Comparison of ENCODE assay signal across 9 cellular contexts in genomic region chr11:107856981-107857517, GRCh38. TPM values are rescaled to one million over a fixed set of nuclear protein-coding genes. Genes with fewer than 3 reads are reported as not detected.
DNase-seq lines count a peak whose midpoint lies in the region; ATAC-seq and TF ChIP-seq lines count a peak whose summit lies in the region.
"Had no signal": no experiment of that assay in that cellular context is flagged by ENCODE, and none has a peak within 500 bp of the region (broad histone marks: within the 10 kb centered on the region; RNA-seq: fewer than 3 reads in every experiment).

No MANE protein-coding gene starts in this region.

- no peak overlapping the region for H3K18ac ChIP-seq in trophoblast cell (ENCODE audit: low read length)

- H4K20me1 ChIP-seq in MM.1S (ENCODE audit: insufficient read depth, low read length), result no peaks in the 10 kb centered on the region

- no peak overlapping the region for H2AK5ac ChIP-seq in trophoblast cell (ENCODE audit: low read length)

- H3K79me2 ChIP-seq in MM.1S (ENCODE audit: low read length), result peaks cover 64% of the 10 kb centered on the region
- H3K79me2 ChIP-seq in trophoblast cell (ENCODE audit: control insufficient read depth, insufficient read depth, low read length, poor library complexity), result peaks cover 19% of the 10 kb centered on the region
- H3K79me2 ChIP-seq: parathyroid adenoma had no signal

- H3K27ac ChIP-seq in MM.1S (ENCODE audit: low read length) (no peak overlapping the region), colonic mucosa (peak overlapping the region; percentile 89), trophoblast cell (ENCODE audit: low read depth, low read length) (peak overlapping the region; percentile 35), upper lobe of right lung (no peak overlapping the region)

- H3K9me2 ChIP-seq in MM.1S (replicated peaks; ENCODE audit: insufficient read depth, low read length), result no peaks in the 10 kb centered on the region

- peak overlapping the region; percentile 47 for H4K8ac ChIP-seq in trophoblast cell (ENCODE audit: low read depth, low read length)

- no peak overlapping the region for H2AFZ ChIP-seq in MM.1S (ENCODE audit: low read length)
- no peak overlapping the region for H2AFZ ChIP-seq in trophoblast cell (ENCODE audit: insufficient read depth, low read length, poor library complexity)

- TF ChIP-seq CTCF in GM06990 (IDR thresholded peaks at IDR 0.05; ENCODE audit: insufficient read depth, low read length, poor library complexity, severe bottlenecking), result no peak
- no peak for TF ChIP-seq CTCF in MM.1S (IDR thresholded peaks at IDR 0.05; ENCODE audit: low read length)
- TF ChIP-seq CTCF in colonic mucosa (IDR thresholded peaks at IDR 0.05), result no peak
- TF ChIP-seq CTCF in upper lobe of right lung (IDR thresholded peaks at IDR 0.05), result no peak

- H3K14ac ChIP-seq in trophoblast cell (ENCODE audit: low read length), result peak overlapping the region; percentile 38

- H3K9ac ChIP-seq in MM.1S (ENCODE audit: low read length) (no peak overlapping the region; the same call in 1 of the 2 replicates), colonic mucosa (ENCODE audit: low read depth in 2 of 2, low read length in 2 of 2) (peak overlapping the region; percentile 27 to 95), trophoblast cell (ENCODE audit: low read length) (no peak overlapping the region)
- H3K9ac ChIP-seq: parathyroid adenoma had no signal

- no CpG with 5 or more reads among the region's 7 CpGs for WGBS in trophoblast cell (ENCODE audit: extremely low coverage, insufficient coverage, insufficient read length)

- H3K36me3 ChIP-seq in GM06990 (ENCODE audit: control insufficient read depth, insufficient read depth, low read length), result no peaks in the 10 kb centered on the region
- H3K36me3 ChIP-seq in MM.1S (replicated peaks; ENCODE audit: insufficient read depth, low read length), result no peaks in the 10 kb centered on the region
- no peaks in the 10 kb centered on the region for H3K36me3 ChIP-seq in colonic mucosa
- no peaks in the 10 kb centered on the region for H3K36me3 ChIP-seq in trophoblast cell (ENCODE audit: control insufficient read depth in 1 of 2, insufficient read depth in 2 of 2, low read length in 2 of 2)
- H3K36me3 ChIP-seq in upper lobe of right lung, result no peaks in the 10 kb centered on the region

- intact Hi-C loops in colonic mucosa (cut with DNase I), result loop anchor here (10.0 kb wide), 1 partner anchor 52 kb away; no protein-coding TSS in a partner anchor
- intact Hi-C loops in upper lobe of right lung (cut with DNase I), result no loop called here

- H3K27me3 ChIP-seq in GM06990 (replicated peaks; ENCODE audit: control insufficient read depth, insufficient read depth, low read length), result no peaks in the 10 kb centered on the region
- no peaks in the 10 kb centered on the region for H3K27me3 ChIP-seq in MM.1S (replicated peaks; ENCODE audit: insufficient read depth, low read length)
- H3K27me3 ChIP-seq in colonic mucosa, result no peaks in the 10 kb centered on the region
- no peaks in the 10 kb centered on the region for H3K27me3 ChIP-seq in trophoblast cell (ENCODE audit: insufficient read depth, low read length)
- H3K27me3 ChIP-seq in upper lobe of right lung, result no peaks in the 10 kb centered on the region

- peaks cover 18% of the 10 kb centered on the region for H3F3A ChIP-seq in MM.1S (ENCODE audit: insufficient read depth, low read length)

- H3K79me1 ChIP-seq in trophoblast cell (ENCODE audit: low read length), result peaks cover 13% of the 10 kb centered on the region

- H3K4me3 ChIP-seq in GM06990 (replicated peaks; ENCODE audit: low read depth, low read length) (peak overlapping the region; percentile 97), MM.1S (ENCODE audit: low read length) (peak overlapping the region; percentile 95), colonic mucosa (peak overlapping the region; percentile 87), trophoblast cell (ENCODE audit: low read depth, low read length) (peak overlapping the region; percentile 13), upper lobe of right lung (no peak overlapping the region)

- H3K23ac ChIP-seq in trophoblast cell (ENCODE audit: low read length), result no peak overlapping the region

- peak overlapping the region; percentile 94 for H3K4me2 ChIP-seq in MM.1S (ENCODE audit: low read depth, low read length)
- H3K4me2 ChIP-seq in trophoblast cell (ENCODE audit: low read length), result peak overlapping the region; percentile 73

- peaks cover 9% of the 10 kb centered on the region; the same call in 1 of the 2 replicates for H3K4me1 ChIP-seq in MM.1S (ENCODE audit: low read length)
- H3K4me1 ChIP-seq in colonic mucosa, result no peaks in the 10 kb centered on the region
- H3K4me1 ChIP-seq in trophoblast cell (ENCODE audit: control insufficient read depth in 1 of 2, insufficient read depth in 2 of 2, low read length in 2 of 2), result peaks cover 2% of the 10 kb centered on the region in 2 experiments
- peaks cover 4% of the 10 kb centered on the region for H3K4me1 ChIP-seq in upper lobe of right lung
- H3K4me1 ChIP-seq: parathyroid adenoma had no signal

- no peak overlapping the region for H2BK12ac ChIP-seq in trophoblast cell (ENCODE audit: low read length)

- no peaks in the 10 kb centered on the region for H3K9me3 ChIP-seq in MM.1S (replicated peaks; ENCODE audit: insufficient read depth, low read length)
- no peaks in the 10 kb centered on the region for H3K9me3 ChIP-seq in colonic mucosa
- no peaks in the 10 kb centered on the region for H3K9me3 ChIP-seq in trophoblast cell (ENCODE audit: insufficient read depth, low read depth, low read length)
- H3K9me3 ChIP-seq in upper lobe of right lung, result no peaks in the 10 kb centered on the region

- ATAC-seq in GM21515 (IDR thresholded peaks at IDR 0.05; ENCODE audit: unreplicated experiment), result no peak
- ATAC-seq in upper lobe of right lung, result no peak

- H4K12ac ChIP-seq in trophoblast cell (ENCODE audit: low read depth, low read length), result no peak overlapping the region

- DNase-seq in GM06990 (ENCODE audit: extremely low read depth, insufficient read length), result no peak
- no peak for DNase-seq in MM.1S
- peak; percentile 74 for DNase-seq in colonic mucosa
- DNase-seq in trophoblast cell, result peak in 1 of 2 donors; percentile 37
- no peak for DNase-seq in epidermal melanocyte (ENCODE audit: insufficient read length, low spot score)
- no peak for DNase-seq in NCI-H1417 (lab: John Stamatoyannopoulos, UW)
- no peak for DNase-seq in upper lobe of right lung

- H4K91ac ChIP-seq in trophoblast cell (ENCODE audit: low read depth, low read length), result peak overlapping the region; percentile 53

- H3K4ac ChIP-seq in trophoblast cell (ENCODE audit: low read depth, low read length), result peak overlapping the region; percentile 16

- H2BK5ac ChIP-seq in trophoblast cell (ENCODE audit: low read depth, low read length, poor library complexity), result no peak overlapping the region

- H2BK120ac ChIP-seq in trophoblast cell (ENCODE audit: insufficient read depth, low read length, poor library complexity), result no peak overlapping the region

RNA-seq across cellular contexts. Expression of gene SLC35F2, which starts 1.5 kb away (rescaled TPM):
- 10 to 100 TPM; 26.3 to 31.9 TPM for total RNA-seq in colonic mucosa
- 57.7 and 60.4 TPM in 2 replicates for polyA plus RNA-seq in trophoblast cell (2013)
- 8.8 TPM for total RNA-seq in upper lobe of right lung

Comparison
In these comparisons a context has a peak if more than half of its experiments do, and no peak if none do; other contexts are left out.
1. H3K27ac ChIP-seq: peak in colonic mucosa (single experiment) and trophoblast cell (single experiment); none in MM.1S (single experiment) and upper lobe of right lung (single experiment).
2. H3K9ac ChIP-seq: peak in colonic mucosa (2 of 2); none in MM.1S (single experiment) and trophoblast cell (single experiment).